Comparison of ENCODE assay signal across 8 cellular contexts in the genomic region with DNA sequence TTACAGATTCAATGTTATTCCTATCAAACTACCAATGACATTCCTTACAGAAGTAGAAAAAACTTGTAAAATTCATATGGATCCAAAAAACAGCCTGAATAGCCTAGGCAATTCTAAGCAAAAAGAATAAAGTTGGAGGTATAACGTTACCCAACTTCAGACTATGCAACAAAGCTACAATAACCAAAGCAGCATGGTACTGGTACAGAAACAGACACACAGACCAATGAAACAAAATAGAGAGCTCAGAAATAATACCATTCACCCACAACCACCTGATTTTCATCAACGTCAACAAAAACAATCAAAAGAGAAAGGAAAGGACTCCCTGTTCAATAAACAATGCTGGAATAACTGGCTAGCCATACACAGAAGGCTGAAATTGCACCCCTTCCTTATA. TPM values are rescaled to one million over a fixed set of nuclear protein-coding genes. Genes with fewer than 3 reads are reported as not detected.
"Had no signal": no experiment of that assay in that cellular context is flagged by ENCODE, and none has a peak within 500 bp of the region (broad histone marks: within the 10 kb centered on the region; RNA-seq: fewer than 3 reads in every experiment).

No MANE protein-coding gene starts in this region.

- ATAC-seq: GM23338, K562 had no signal

- H3K9me3 Mint-ChIP-seq: GM23338 had no signal

- H3K27ac Mint-ChIP-seq: GM23338, H9, HFFc6 had no signal

- DNase-seq: H9, HCEC 1CT, HFFc6, IMR-90 had no signal

- H3K4me3 ChIP-seq: GM23338, K562 had no signal

- H3K4me3 Mint-ChIP-seq: GM23338, H9, HFFc6 had no signal

RNA-seq across cellular contexts. Expression of a gene that starts 17.2 kb away (rescaled TPM):
- total RNA-seq: GM23338, H1, H9, HFFc6, HT-29, K562 had no signal
- polyA plus RNA-seq: H1, IMR-90 had no signal
